17 cellular contexts compared by ENCODE assay signal in the genomic region with DNA sequence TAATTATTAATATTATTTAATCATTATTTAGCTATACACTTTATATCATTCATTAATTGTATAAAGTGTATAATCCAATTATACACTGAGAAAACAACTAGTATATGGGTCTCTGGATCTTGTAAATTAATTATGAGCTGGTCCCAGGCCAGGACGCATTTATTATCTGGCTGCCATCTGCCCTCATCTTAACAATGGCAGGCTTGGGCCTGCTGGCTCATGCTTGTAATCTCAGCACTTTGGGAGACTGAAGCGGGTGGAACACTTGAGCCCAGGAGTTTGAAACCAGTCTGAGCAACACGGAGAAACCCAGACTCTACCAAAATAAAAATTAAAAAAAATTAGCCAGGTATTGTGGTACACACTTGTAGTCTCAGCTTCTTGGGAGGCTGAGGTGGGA.
A peak's percentile ranks its signal among the peaks of the same experiment; 100 is the strongest.
DNase-seq lines count a peak whose midpoint lies in the region; ATAC-seq and TF ChIP-seq lines count a peak whose summit lies in the region.
"Had no signal": no experiment of that assay in that cellular context is flagged by ENCODE, and none has a peak within 500 bp of the region (broad histone marks: within the 10 kb centered on the region; RNA-seq: fewer than 3 reads in every experiment).

No MANE protein-coding gene starts in this region.

- no peaks in the 10 kb centered on the region for H4K20me1 ChIP-seq in mammary epithelial cell (ENCODE audit: insufficient read depth, low read length)
- H4K20me1 ChIP-seq in MM.1S (ENCODE audit: insufficient read depth, low read length), result no peaks in the 10 kb centered on the region

- H3K36me3 ChIP-seq in mammary epithelial cell (ENCODE audit: insufficient read depth, low read length) (no peaks in the 10 kb centered on the region), MM.1S (replicated peaks; ENCODE audit: insufficient read depth, low read length) (no peaks in the 10 kb centered on the region)

- H3K4me3 ChIP-seq in mammary epithelial cell (replicated peaks in 1 of 3; ENCODE audit: insufficient read depth in 1 of 3, low read depth in 2 of 3, low read length in 3 of 3), result no peak overlapping the region
- no peak overlapping the region for H3K4me3 ChIP-seq in MM.1S (ENCODE audit: low read length)
- H3K4me3 ChIP-seq: GM23248 had no signal

- no peaks in the 10 kb centered on the region for H3K4me1 ChIP-seq in mammary epithelial cell (ENCODE audit: insufficient read depth, low read length)
- no peaks in the 10 kb centered on the region for H3K4me1 ChIP-seq in MM.1S (ENCODE audit: low read length)

- intact Hi-C loops in mammary epithelial cell (cut with micrococcal nuclease), result no loop called here

- H3K9me3 ChIP-seq in mammary epithelial cell (replicated peaks; ENCODE audit: insufficient read depth, low read length) (no peaks in the 10 kb centered on the region), MM.1S (replicated peaks; ENCODE audit: insufficient read depth, low read length) (no peaks in the 10 kb centered on the region)
- H3K9me3 ChIP-seq: SK-N-SH had no signal

- CTCF ChIA-PET in mammary epithelial cell (lab: Charles Lee; ENCODE audit: low non-redundant PET), result no interaction called here

- 81% methylated on average over 3 of the region's 3 CpGs for WGBS in mammary epithelial cell (ENCODE audit: low coverage, missing lambda C conversion rate)

- H3K79me2 ChIP-seq in mammary epithelial cell (ENCODE audit: insufficient read depth, low read length) (no peaks in the 10 kb centered on the region), MM.1S (ENCODE audit: low read length) (no peaks in the 10 kb centered on the region)

- BruUV-seq in mammary epithelial cell (replicated peaks; lab: Mats Ljungman, UMichigan), result no TSS peak

- no peak overlapping the region for H3K9ac ChIP-seq in mammary epithelial cell (ENCODE audit: insufficient read depth, low read length)
- H3K9ac ChIP-seq in MM.1S (ENCODE audit: low read length), result no peak overlapping the region
- H3K9ac ChIP-seq: GM23248, SK-N-SH had no signal

- no peak overlapping the region for H2AFZ ChIP-seq in mammary epithelial cell (ENCODE audit: low read depth, low read length)
- no peak overlapping the region for H2AFZ ChIP-seq in MM.1S (ENCODE audit: low read length)
- H2AFZ ChIP-seq: GM23248 had no signal

- no peak overlapping the region for H3K27ac ChIP-seq in mammary epithelial cell (ENCODE audit: insufficient read depth, low read depth, low read length)
- H3K27ac ChIP-seq in MM.1S (ENCODE audit: low read length), result no peak overlapping the region
- H3K27ac ChIP-seq: GM23248 had no signal

- no peaks in the 10 kb centered on the region for H3K9me2 ChIP-seq in MM.1S (replicated peaks; ENCODE audit: insufficient read depth, low read length)
- H3K9me2 ChIP-seq: SK-N-SH had no signal

- TF ChIP-seq CTCF in mammary epithelial cell (conservative IDR thresholded peaks at IDR 0.05 in 1 of 2, IDR thresholded peaks at IDR 0.05 in 1 of 2; ENCODE audit: extremely low read depth in 1 of 2, insufficient read depth in 1 of 2, low read depth in 1 of 2, low read length in 2 of 2), result no peak
- TF ChIP-seq CTCF in MM.1S (IDR thresholded peaks at IDR 0.05; ENCODE audit: low read length), result no peak

- DNase-seq in NCI-H1105 (lab: John Stamatoyannopoulos, UW) (peak; percentile 86), NCI-H2171 (lab: John Stamatoyannopoulos, UW) (peak; percentile 88), NCI-H69 (lab: John Stamatoyannopoulos, UW) (peak; percentile 30), superior temporal gyrus (ENCODE audit: extremely low spot score) (no peak), mammary epithelial cell (no peak), MM.1S (no peak)
- DNase-seq: Calu3; CD8-positive, alpha-beta memory T cell; DMS53; GM23248; H7; NCI-H1092; NCI-H1436 treated with DMSO at 0.1 percent for 48 hours; NCI-H2029; SK-N-SH; T-helper 2 cell had no signal

- ATAC-seq in GM18498 (IDR thresholded peaks at IDR 0.05; ENCODE audit: unreplicated experiment), result no peak

- dilution Hi-C loops in mammary epithelial cell (cut with HindIII; ENCODE audit: low sequenced_read_pairs), result no loop called here

- H3K4me2 ChIP-seq in mammary epithelial cell (ENCODE audit: insufficient read depth, low read depth, low read length) (no peak overlapping the region), MM.1S (ENCODE audit: low read depth, low read length) (no peak overlapping the region)
- H3K4me2 ChIP-seq: SK-N-SH had no signal

- in situ Hi-C loops in mammary epithelial cell (cut with MboI; ENCODE audit: low sequenced_read_pairs in 2 of 2), result no loop called here

- H3K27me3 ChIP-seq in mammary epithelial cell (ENCODE audit: insufficient read depth, low read length) (no peaks in the 10 kb centered on the region), MM.1S (replicated peaks; ENCODE audit: insufficient read depth, low read length) (no peaks in the 10 kb centered on the region)

- H3F3A ChIP-seq in MM.1S (ENCODE audit: insufficient read depth, low read length), result no peaks in the 10 kb centered on the region

Comparison
In these comparisons a context has a peak if more than half of its experiments do, and no peak if none do; other contexts are left out.
1. DNase-seq: peak in NCI-H1105 (single experiment), NCI-H2171 (single experiment) and NCI-H69 (single experiment); none in superior temporal gyrus (single experiment), mammary epithelial cell (single experiment) and MM.1S (single experiment).